9 cellular contexts compared by ENCODE assay signal in genomic region chr6:116265081-116265829, GRCh38. TPM values are rescaled to one million over a fixed set of nuclear protein-coding genes. Genes with fewer than 3 reads are reported as not detected.
DNase-seq lines count a peak whose midpoint lies in the region; ATAC-seq, FAIRE-seq and TF ChIP-seq lines count a peak whose summit lies in the region.
"Had no signal": no experiment of that assay in that cellular context is flagged by ENCODE, and none has a peak within 500 bp of the region (broad histone marks: within the 10 kb centered on the region; RNA-seq: fewer than 3 reads in every experiment).

No MANE protein-coding gene starts in this region.

- TF ChIP-seq CTCF in keratinocyte (optimal IDR thresholded peaks at IDR 0.05 in 1 of 3, IDR thresholded peaks at IDR 0.05 in 1 of 3, conservative IDR thresholded peaks at IDR 0.05 in 1 of 3; ENCODE audit: extremely low read depth in 1 of 3, insufficient read depth in 2 of 3, low read length in 3 of 3) = no peak

- dilution Hi-C loops in keratinocyte (cut with MboI; ENCODE audit: extremely low pct_ligation_motif_present, low sequenced_read_pairs) = no loop called here

- H3K36me3 ChIP-seq in keratinocyte (ENCODE audit: control insufficient read depth in 2 of 2, extremely low read depth in 1 of 2, insufficient read depth in 2 of 2, low read length in 2 of 2) (peaks cover 0 to 6% of the 10 kb centered on the region in 2 experiments), HAP-1 (replicated peaks) (no peaks in the 10 kb centered on the region)
- H3K36me3 ChIP-seq: pancreas had no signal

- H3K27ac ChIP-seq in keratinocyte (ENCODE audit: control insufficient read depth, insufficient read depth, low read length) = peak overlapping the region; percentile 34
- H3K27ac ChIP-seq: pancreas had no signal

- no peak overlapping the region for H3K9ac ChIP-seq in keratinocyte (ENCODE audit: control insufficient read depth, extremely low read depth, insufficient read depth, low read length)

- ATAC-seq in HG03025 (IDR thresholded peaks at IDR 0.05; ENCODE audit: low FRiP score, unreplicated experiment) = no peak

- H3K27me3 ChIP-seq in keratinocyte (ENCODE audit: control insufficient read depth, extremely low read depth, insufficient read depth, low read length) (no peaks in the 10 kb centered on the region), HAP-1 (ENCODE audit: low read depth) (no peaks in the 10 kb centered on the region)
- H3K27me3 ChIP-seq: pancreas had no signal

- no peaks in the 10 kb centered on the region for H3K9me3 ChIP-seq in keratinocyte (ENCODE audit: control insufficient read depth, low read depth, low read length)
- H3K9me3 ChIP-seq in HAP-1 = no peaks in the 10 kb centered on the region
- H3K9me3 ChIP-seq: pancreas had no signal

- H3K79me2 ChIP-seq in keratinocyte (ENCODE audit: control insufficient read depth, insufficient read depth, low read length) = no peaks in the 10 kb centered on the region

- H3K4me1 ChIP-seq in keratinocyte (ENCODE audit: control insufficient read depth, extremely low read depth, insufficient read depth, low read length) (peaks cover 18% of the 10 kb centered on the region), HAP-1 (no peaks in the 10 kb centered on the region)
- H3K4me1 ChIP-seq: pancreas had no signal

- peak overlapping the region; percentile 58 for H3K4me2 ChIP-seq in keratinocyte (ENCODE audit: control insufficient read depth, extremely low read depth, insufficient read depth, low read depth, low read length)

- H3K4me3 ChIP-seq in keratinocyte (ENCODE audit: control insufficient read depth in 2 of 3, extremely low read depth in 1 of 3, insufficient read depth in 2 of 3, low read depth in 1 of 3, low read length in 3 of 3) (no peak overlapping the region), HAP-1 (no peak overlapping the region)
- H3K4me3 ChIP-seq: pancreas had no signal

- peak; percentile 46 for DNase-seq in EL
- peak; percentile 23 for DNase-seq in HK-2 (ENCODE audit: unreplicated experiment)
- peak; percentile 42 for DNase-seq in SHP77 treated with DMSO at 0.1 percent for 48 hours (lab: John Stamatoyannopoulos, UW)
- DNase-seq in keratinocyte (ENCODE audit: low read depth, low spot score) = peak; percentile 75
- DNase-seq in HAP-1 (ENCODE audit: low spot score in 2 of 2) = no peak
- DNase-seq in inferior parietal cortex (ENCODE audit: extremely low spot score) = no peak
- no peak for DNase-seq in NCI-H1930 (lab: John Stamatoyannopoulos, UW)

- in situ Hi-C loops in HAP-1 (cut with MboI; ENCODE audit: low sequenced_read_pairs) = no loop called here

- no peaks in the 10 kb centered on the region for H4K20me1 ChIP-seq in keratinocyte (ENCODE audit: control insufficient read depth, extremely low read depth, insufficient read depth, low read length)

- peak; percentile 86 for FAIRE-seq in keratinocyte (lab: Jason Lieb, UNC)
- FAIRE-seq: pancreas had no signal

- no peak overlapping the region for H2AFZ ChIP-seq in keratinocyte (ENCODE audit: control insufficient read depth, low read length)

- H3K9me1 ChIP-seq in keratinocyte (ENCODE audit: control insufficient read depth, extremely low read depth, insufficient read depth, low read length) = no peaks in the 10 kb centered on the region

RNA-seq across cellular contexts. Expression of gene TSPYL4, which starts 11.4 kb away (rescaled TPM):
- 6.2 to 8.3 TPM (median 8.1 TPM) in 3 replicates for polyA plus RNA-seq in keratinocyte
- polyA plus RNA-seq in keratinocyte (2011; ENCODE audit: low read depth) = 1.3 TPM
- 2.7 and 3.9 TPM in 2 replicates for polyA plus RNA-seq in keratinocyte (2011; cell fraction: cytosol; rRNA removed)
- polyA plus RNA-seq in keratinocyte (2011; cell fraction: nucleus; rRNA removed) = 22.1 and 23.0 TPM in 2 replicates
- polyA plus RNA-seq in keratinocyte (2012; ENCODE audit: low replicate concordance) = 4.9 and 7.5 TPM in 2 replicates
- polyA minus RNA-seq in keratinocyte = 3.6 to 9.1 TPM (median 7.6 TPM) in 3 replicates
- polyA minus RNA-seq in keratinocyte (2011; cell fraction: cytosol; rRNA and poly(A)+ RNA removed) = 3.5 TPM
- 4.2 and 5.7 TPM in 2 replicates for polyA minus RNA-seq in keratinocyte (2011; cell fraction: nucleus; rRNA and poly(A)+ RNA removed)

RNA-seq across cellular contexts. Expression of gene TSPYL1, which starts 14.5 kb away (rescaled TPM):
- polyA plus RNA-seq in keratinocyte = 64.5 to 97.3 TPM (median 75.6 TPM) in 3 replicates
- 33.1 TPM for polyA plus RNA-seq in keratinocyte (2011; ENCODE audit: low read depth)
- 54.2 and 77.6 TPM in 2 replicates for polyA plus RNA-seq in keratinocyte (2011; cell fraction: cytosol; rRNA removed)
- polyA plus RNA-seq in keratinocyte (2011; cell fraction: nucleus; rRNA removed) = 85.3 and 92.0 TPM in 2 replicates
- polyA plus RNA-seq in keratinocyte (2012; ENCODE audit: low replicate concordance) = 50.3 and 82.1 TPM in 2 replicates
- polyA minus RNA-seq in keratinocyte = 67.5 to 171 TPM (median 169 TPM) in 3 replicates
- polyA minus RNA-seq in keratinocyte (2011; cell fraction: cytosol; rRNA and poly(A)+ RNA removed) = 111 TPM
- 67.2 and 97.4 TPM in 2 replicates for polyA minus RNA-seq in keratinocyte (2011; cell fraction: nucleus; rRNA and poly(A)+ RNA removed)

Comparison
In these comparisons a context has a peak if more than half of its experiments do, and no peak if none do; other contexts are left out.
1. DNase-seq: peak in EL (single experiment), HK-2 (single experiment), SHP77 treated with DMSO at 0.1 percent for 48 hours (single experiment) and keratinocyte (single experiment); none in HAP-1 (0 of 2), inferior parietal cortex (single experiment) and NCI-H1930 (0 of 2).